14 cellular contexts compared by ENCODE assay signal in genomic region chr17:57654040-57654775, GRCh38.
DNase-seq lines count a peak whose midpoint lies in the region; ATAC-seq and TF ChIP-seq lines count a peak whose summit lies in the region.
"Had no signal": no experiment of that assay in that cellular context is flagged by ENCODE, and none has a peak within 500 bp of the region (broad histone marks: within the 10 kb centered on the region; RNA-seq: fewer than 3 reads in every experiment).

No MANE protein-coding gene starts in this region.

- H4K20me1 ChIP-seq in osteoblast (ENCODE audit: insufficient read depth, low read length) = no peaks in the 10 kb centered on the region

- peak overlapping the region in 2 of 3 donors; percentile 34 to 35 for H3K27ac Mint-ChIP-seq in CD4-positive, CD25-positive, alpha-beta regulatory T cell
- H3K27ac Mint-ChIP-seq in CD8-positive, alpha-beta memory T cell = peak overlapping the region in 7 of 8 donors; percentile 67 to 96 (median 89)
- H3K27ac Mint-ChIP-seq in activated T-helper 17 cell treated with anti-CD3 and anti-CD28 coated beads, Interleukin-2, amount 50 U/mL, for 72 hours = peak overlapping the region; percentile 54
- H3K27ac Mint-ChIP-seq in CD14-positive monocyte = no peak overlapping the region
- H3K27ac Mint-ChIP-seq: B cell had no signal

- H3K4me1 Mint-ChIP-seq in CD4-positive, CD25-positive, alpha-beta regulatory T cell = peaks cover 0 to 6% (median 0%) of the 10 kb centered on the region in 4 donors
- H3K4me1 Mint-ChIP-seq in CD8-positive, alpha-beta memory T cell = peaks cover 10 to 41% (median 24%) of the 10 kb centered on the region in 3 donors
- H3K4me1 Mint-ChIP-seq in activated T-helper 17 cell treated with anti-CD3 and anti-CD28 coated beads, Interleukin-2, amount 50 U/mL, for 72 hours = no peaks in the 10 kb centered on the region
- no peaks in the 10 kb centered on the region for H3K4me1 Mint-ChIP-seq in CD14-positive monocyte
- H3K4me1 Mint-ChIP-seq: B cell had no signal

- peaks cover 8% of the 10 kb centered on the region for H3K36me3 ChIP-seq in CD4-positive, CD25-positive, alpha-beta regulatory T cell (ENCODE audit: control insufficient read depth, insufficient read depth, low read length)
- no peaks in the 10 kb centered on the region for H3K36me3 ChIP-seq in CD8-positive, alpha-beta memory T cell (ENCODE audit: insufficient read depth, low read length)
- H3K36me3 ChIP-seq in osteoblast (ENCODE audit: insufficient read depth, low read length) = no peaks in the 10 kb centered on the region

- POLR2A ChIA-PET in CD8-positive, alpha-beta memory T cell (lab: Charles Lee) = no interaction called here

- H3K27me3 Mint-ChIP-seq in CD4-positive, CD25-positive, alpha-beta regulatory T cell = no peaks in the 10 kb centered on the region
- peaks cover 0 to 2% of the 10 kb centered on the region in 2 donors for H3K27me3 Mint-ChIP-seq in CD8-positive, alpha-beta memory T cell
- H3K27me3 Mint-ChIP-seq in activated T-helper 17 cell treated with anti-CD3 and anti-CD28 coated beads, Interleukin-2, amount 50 U/mL, for 72 hours = no peaks in the 10 kb centered on the region
- no peaks in the 10 kb centered on the region for H3K27me3 Mint-ChIP-seq in CD14-positive monocyte (ENCODE audit: low read depth in 3 of 3)
- H3K27me3 Mint-ChIP-seq: B cell had no signal

- CTCF ChIA-PET in CD8-positive, alpha-beta memory T cell (lab: Charles Lee) = interaction anchor here (2.4 kb wide), 1 partner anchor 17 kb away, joined by 9 read pairs; no protein-coding TSS in a partner anchor

- ATAC-seq in CD4-positive, CD25-positive, alpha-beta regulatory T cell (ENCODE audit: low read depth in 2 of 2) = no peak
- peak; percentile 44 for ATAC-seq in activated T-helper 17 cell treated with anti-CD3 and anti-CD28 coated beads, Interleukin-2, amount 50 U/mL, for 72 hours (replicated peaks)

- intact Hi-C loops in lower leg skin (cut with DNase I; ENCODE audit: low total_unique reads) (no loop called here), CD14-positive monocyte (cut with micrococcal nuclease) (no loop called here)

- no peaks in the 10 kb centered on the region for H3K9me3 Mint-ChIP-seq in CD4-positive, CD25-positive, alpha-beta regulatory T cell
- no peaks in the 10 kb centered on the region for H3K9me3 Mint-ChIP-seq in CD8-positive, alpha-beta memory T cell
- no peaks in the 10 kb centered on the region for H3K9me3 Mint-ChIP-seq in activated T-helper 17 cell treated with anti-CD3 and anti-CD28 coated beads, Interleukin-2, amount 50 U/mL, for 72 hours
- H3K9me3 Mint-ChIP-seq in CD14-positive monocyte = no peaks in the 10 kb centered on the region

- no peak overlapping the region for H3K4me3 Mint-ChIP-seq in CD4-positive, CD25-positive, alpha-beta regulatory T cell
- peak overlapping the region in 5 of 7 donors; percentile 30 to 76 (median 55) for H3K4me3 Mint-ChIP-seq in CD8-positive, alpha-beta memory T cell
- no peak overlapping the region for H3K4me3 Mint-ChIP-seq in activated T-helper 17 cell treated with anti-CD3 and anti-CD28 coated beads, Interleukin-2, amount 50 U/mL, for 72 hours
- H3K4me3 Mint-ChIP-seq in CD14-positive monocyte = no peak overlapping the region
- H3K4me3 Mint-ChIP-seq: B cell had no signal

- 92% methylated on average over 11 of the region's 11 CpGs for WGBS in lower leg skin, 2 donors

- no peak for TF ChIP-seq POLR2A in lower leg skin (IDR thresholded peaks at IDR 0.05)

- TF ChIP-seq CTCF in osteoblast (IDR thresholded peaks at IDR 0.05; ENCODE audit: extremely low read depth, low read depth, low read length) = no peak
- no peak for TF ChIP-seq CTCF in lower leg skin (IDR thresholded peaks at IDR 0.05)
- TF ChIP-seq CTCF in CD14-positive monocyte (IDR thresholded peaks at IDR 0.05) = no peak

- DNase-seq in CD4-positive, CD25-positive, alpha-beta regulatory T cell = no peak
- DNase-seq in CD8-positive, alpha-beta memory T cell = peak in 1 of 5 donors; percentile 13
- DNase-seq in osteoblast (ENCODE audit: insufficient read length, low spot score, missing footprints) (peak; percentile 37), lower leg skin (ENCODE audit: low spot score in 2 of 2) (no peak), CD14-positive monocyte (ENCODE audit: low spot score) (no peak)
- no peak for DNase-seq in activated CD4-positive, alpha-beta T cell treated with anti-CD3 and anti-CD28 coated beads for 4 hours
- DNase-seq: Karpas-422, NCI-H187 treated with DMSO at 0.1 percent for 48 hours, NCI-H2171, NCI-H446 treated with DMSO at 0.1 percent for 48 hours, NCI-H748 treated with DMSO at 0.1 percent for 48 hours, PC-9 had no signal

- H2AFZ ChIP-seq in osteoblast (ENCODE audit: low read length) = no peak overlapping the region
- H2AFZ ChIP-seq: PC-9 had no signal

- no peaks in the 10 kb centered on the region for H3K27me3 ChIP-seq in CD4-positive, CD25-positive, alpha-beta regulatory T cell (ENCODE audit: control insufficient read depth, insufficient read depth, low read length)
- H3K27me3 ChIP-seq in CD8-positive, alpha-beta memory T cell (ENCODE audit: insufficient read depth, low read length, poor library complexity, severe bottlenecking) = no peaks in the 10 kb centered on the region
- H3K27me3 ChIP-seq in osteoblast (ENCODE audit: insufficient read depth, low read length) = no peaks in the 10 kb centered on the region

- H3K4me1 ChIP-seq in CD4-positive, CD25-positive, alpha-beta regulatory T cell (ENCODE audit: control insufficient read depth, insufficient read depth, low read length, poor library complexity, severe bottlenecking) = no peaks in the 10 kb centered on the region
- H3K4me1 ChIP-seq in CD8-positive, alpha-beta memory T cell (ENCODE audit: insufficient read depth, low read length) = no peaks in the 10 kb centered on the region
- no peaks in the 10 kb centered on the region for H3K4me1 ChIP-seq in osteoblast (ENCODE audit: insufficient read depth, low read length)

- H3K27ac ChIP-seq in CD4-positive, CD25-positive, alpha-beta regulatory T cell (ENCODE audit: insufficient read depth, low read length, poor library complexity, severe bottlenecking) = no peak overlapping the region
- H3K27ac ChIP-seq in CD8-positive, alpha-beta memory T cell (ENCODE audit: low read depth, low read length) = no peak overlapping the region
- no peak overlapping the region for H3K27ac ChIP-seq in osteoblast (ENCODE audit: low read depth, low read length)
- H3K27ac ChIP-seq: PC-9 had no signal

- H3K4me2 ChIP-seq in osteoblast (ENCODE audit: insufficient read depth, low read length) = no peak overlapping the region
- H3K4me2 ChIP-seq: PC-9 had no signal

- peaks cover 42% of the 10 kb centered on the region for H3K36me3 Mint-ChIP-seq in CD4-positive, CD25-positive, alpha-beta regulatory T cell
- peaks cover 8 to 48% (median 15%) of the 10 kb centered on the region in 3 donors for H3K36me3 Mint-ChIP-seq in CD8-positive, alpha-beta memory T cell
- no peaks in the 10 kb centered on the region for H3K36me3 Mint-ChIP-seq in activated T-helper 17 cell treated with anti-CD3 and anti-CD28 coated beads, Interleukin-2, amount 50 U/mL, for 72 hours (ENCODE audit: low read depth)
- peaks cover 5 to 6% of the 10 kb centered on the region in 2 donors for H3K36me3 Mint-ChIP-seq in CD14-positive monocyte

- H3K9me3 ChIP-seq in CD4-positive, CD25-positive, alpha-beta regulatory T cell (ENCODE audit: control insufficient read depth in 2 of 2, low read length in 2 of 2) = no peaks in the 10 kb centered on the region
- H3K9me3 ChIP-seq in CD8-positive, alpha-beta memory T cell (ENCODE audit: low read length) = no peaks in the 10 kb centered on the region
- H3K9me3 ChIP-seq in osteoblast (ENCODE audit: low read depth, low read length) = no peaks in the 10 kb centered on the region

- no peaks in the 10 kb centered on the region for H3K79me2 ChIP-seq in osteoblast (ENCODE audit: insufficient read depth, low read length)

- no peak overlapping the region for H3K4me3 ChIP-seq in CD4-positive, CD25-positive, alpha-beta regulatory T cell (ENCODE audit: low read depth, low read length)
- no peak overlapping the region for H3K4me3 ChIP-seq in CD8-positive, alpha-beta memory T cell (ENCODE audit: low read length)
- H3K4me3 ChIP-seq in osteoblast (ENCODE audit: insufficient read depth, low read length) (no peak overlapping the region), lower leg skin (ENCODE audit: low read depth, poor library complexity, severe bottlenecking) (no peak overlapping the region)
- H3K4me3 ChIP-seq: PC-9 had no signal

Comparison
In these comparisons a context has a peak if more than half of its experiments do, and no peak if none do; other contexts are left out.
1. H3K27ac Mint-ChIP-seq: peak in CD4-positive, CD25-positive, alpha-beta regulatory T cell (2 of 3), CD8-positive, alpha-beta memory T cell (7 of 8) and activated T-helper 17 cell treated with anti-CD3 and anti-CD28 coated beads, Interleukin-2, amount 50 U/mL, for 72 hours (single experiment); none in CD14-positive monocyte (0 of 7).
2. H3K4me3 Mint-ChIP-seq: peak in CD8-positive, alpha-beta memory T cell (5 of 7); none in CD4-positive, CD25-positive, alpha-beta regulatory T cell (0 of 4), activated T-helper 17 cell treated with anti-CD3 and anti-CD28 coated beads, Interleukin-2, amount 50 U/mL, for 72 hours (single experiment) and CD14-positive monocyte (0 of 2).